ENCODE assay signal across 29 cellular contexts in genomic region chr9:98481676-98482075, GRCh38.
A peak's percentile ranks its signal among the peaks of the same experiment; 100 is the strongest.
DNase-seq lines count a peak whose midpoint lies in the region; ATAC-seq and TF ChIP-seq lines count a peak whose summit lies in the region.
"Had no signal": no experiment of that assay in that cellular context is flagged by ENCODE, and none has a peak within 500 bp of the region (broad histone marks: within the 10 kb centered on the region; RNA-seq: fewer than 3 reads in every experiment).

No MANE protein-coding gene starts in this region.

- no peaks in the 10 kb centered on the region for H3K36me3 ChIP-seq in RWPE2 (ENCODE audit: low read depth)
- no peaks in the 10 kb centered on the region for H3K36me3 ChIP-seq in testis (ENCODE audit: low read depth, missing control alignments)
- H3K36me3 ChIP-seq: brain microvascular endothelial cell, gastrocnemius medialis, lower lobe of right lung, ovary, upper lobe of left lung had no signal

- DNase-seq in A172 (ENCODE audit: low spot score) = peak; percentile 54
- peak; percentile 60 for DNase-seq in ELR (ENCODE audit: low read depth)
- no peak for DNase-seq in RWPE2 (ENCODE audit: low spot score)
- DNase-seq in fibroblast of mammary gland (ENCODE audit: low read depth) = peak; percentile 15
- no peak for DNase-seq in stimulated activated CD4-positive, alpha-beta T cell treated with anti-CD3 and anti-CD28 coated beads, Interleukin-2, amount 100 ng/mL, for 24 hours
- DNase-seq in MV-4-11 (lab: John Stamatoyannopoulos, UW) = no peak
- no peak for DNase-seq in occipital lobe (lab: John Stamatoyannopoulos, UW)
- DNase-seq in testis = no peak
- DNase-seq: activated CD4-positive, alpha-beta T cell treated with anti-CD3 and anti-CD28 coated beads, Interleukin-2, amount 50 U/mL, for 48 hours; activated naive CD4-positive, alpha-beta T cell treated with anti-CD3 and anti-CD28 coated beads for 36 hours; activated T-cell treated with anti-CD3 and anti-CD28 coated beads, Interleukin-2, amount 50 U/mL, for 72 hours; CD8-positive, alpha-beta memory T cell; gastrocnemius medialis; lower lobe of right lung; natural killer cell; NCI-H1105; NCI-H1930; NCI-H524 treated with DMSO at 0.1 percent for 48 hours; OCI-M1; ovary; Right ventricle myocardium superior; stimulated activated naive B cell treated with anti-CD40 and anti-IgM and Interleukin-4, amounts not matched to agents 10 μg/mL and 1 μg/mL and 100 μg/mL, for 72 hours; substantia nigra; T-helper 17 cell; upper lobe of left lung had no signal

- no peaks in the 10 kb centered on the region for H3K9me3 ChIP-seq in RWPE2 (ENCODE audit: severe bottlenecking)
- H3K9me3 ChIP-seq in testis = no peaks in the 10 kb centered on the region
- H3K9me3 ChIP-seq: gastrocnemius medialis, lower lobe of right lung, ovary, upper lobe of left lung had no signal

- H3K4me3 ChIP-seq in RWPE2 (ENCODE audit: severe bottlenecking) = no peak overlapping the region
- H3K4me3 ChIP-seq in fibroblast of mammary gland (ENCODE audit: control insufficient read depth, low read depth, low read length) = no peak overlapping the region
- no peak overlapping the region for H3K4me3 ChIP-seq in testis
- H3K4me3 ChIP-seq: gastrocnemius medialis, lower lobe of right lung, ovary, upper lobe of left lung had no signal

- peak overlapping the region; percentile 52 for H3K27ac ChIP-seq in RWPE2 (ENCODE audit: poor library complexity, severe bottlenecking)
- no peak overlapping the region for H3K27ac ChIP-seq in testis
- H3K27ac ChIP-seq: brain microvascular endothelial cell, gastrocnemius medialis, lower lobe of right lung, ovary, upper lobe of left lung had no signal

- H3K4me1 ChIP-seq in RWPE2 (ENCODE audit: insufficient read depth, poor library complexity, severe bottlenecking) (peaks cover 24% of the 10 kb centered on the region), testis (no peaks in the 10 kb centered on the region)
- H3K4me1 ChIP-seq: gastrocnemius medialis, lower lobe of right lung, upper lobe of left lung had no signal

- 70 to 90% methylated on average over 4 to 5 of the region's 5 CpGs for WGBS in testis, 2 donors

- H3K27me3 ChIP-seq in RWPE2 (ENCODE audit: insufficient read depth, poor library complexity, severe bottlenecking) (no peaks in the 10 kb centered on the region), testis (no peaks in the 10 kb centered on the region)
- H3K27me3 ChIP-seq: brain microvascular endothelial cell, gastrocnemius medialis, ovary, upper lobe of left lung had no signal

- intact Hi-C loops in testis (cut with DNase I; ENCODE audit: low total_unique reads) = no loop called here

- ATAC-seq in RWPE2 (ENCODE audit: low read depth) = no peak
- ATAC-seq: activated CD4-positive, CD25-positive, alpha-beta regulatory T cell treated with anti-CD3 and anti-CD28 coated beads, Interleukin-2, amount 50 U/mL, for 24 hours; activated T-cell treated with anti-CD3 and anti-CD28 coated beads, Interleukin-2, amount 50 U/mL, for 72 hours; gastrocnemius medialis; HCT116; lower lobe of right lung; natural killer cell; SK-N-SH treated with all-trans-retinoic acid at 6 μM for 48 hours; stimulated activated naive B cell treated with anti-CD40 and anti-IgM and Interleukin-4, amounts not matched to agents 10 μg/mL and 1 μg/mL and 100 μg/mL, for 72 hours; T-helper 17 cell had no signal

- no peak for TF ChIP-seq POLR2A in testis (IDR thresholded peaks at IDR 0.05)

- TF ChIP-seq CTCF in RWPE2 (IDR thresholded peaks at IDR 0.05; ENCODE audit: poor library complexity, severe bottlenecking) (no peak), fibroblast of mammary gland (conservative IDR thresholded peaks at IDR 0.05; ENCODE audit: control insufficient read depth, insufficient read depth, low read depth, low read length) (no peak), testis (IDR thresholded peaks at IDR 0.05) (no peak)

Comparison
In these comparisons a context has a peak if more than half of its experiments do, and no peak if none do; other contexts are left out.
1. DNase-seq: peak in A172 (single experiment), ELR (single experiment) and fibroblast of mammary gland (single experiment); none in RWPE2 (single experiment), stimulated activated CD4-positive, alpha-beta T cell treated with anti-CD3 and anti-CD28 coated beads, Interleukin-2, amount 100 ng/mL, for 24 hours (0 of 2), MV-4-11 (single experiment), occipital lobe (single experiment) and testis (single experiment).